18 cellular contexts compared by ENCODE assay signal in genomic region chr1:39524171-39524570, GRCh38. TPM values are rescaled to one million over a fixed set of nuclear protein-coding genes. Genes with fewer than 3 reads are reported as not detected.
DNase-seq lines count a peak whose midpoint lies in the region; ATAC-seq and TF ChIP-seq lines count a peak whose summit lies in the region.
"Had no signal": no experiment of that assay in that cellular context is flagged by ENCODE, and none has a peak within 500 bp of the region (broad histone marks: within the 10 kb centered on the region; RNA-seq: fewer than 3 reads in every experiment).

No MANE protein-coding gene starts in this region.

- H4K20me1 ChIP-seq in neural progenitor cell (ENCODE audit: low read depth): no peaks in the 10 kb centered on the region

- no peak overlapping the region for H3K4me3 Mint-ChIP-seq in stimulated activated naive CD8-positive, alpha-beta T cell treated with anti-CD3 and anti-CD28 coated beads, Interleukin-15, Interleukin-2, amounts not matched to agents 100 ng/mL and 50 ng/mL, for 24 hours
- no peak overlapping the region for H3K4me3 Mint-ChIP-seq in T-helper 17 cell
- no peak overlapping the region for H3K4me3 Mint-ChIP-seq in neural progenitor cell
- H3K4me3 Mint-ChIP-seq: HFFc6 had no signal

- H3K36me3 ChIP-seq in neural progenitor cell: no peaks in the 10 kb centered on the region

- no peak overlapping the region for H2AFZ ChIP-seq in neural progenitor cell (replicated peaks)

- no peak for ATAC-seq in stimulated activated naive CD8-positive, alpha-beta T cell treated with anti-CD3 and anti-CD28 coated beads, Interleukin-15, Interleukin-2, amounts not matched to agents 100 U/mL and 50 U/mL, for 24 hours
- no peak for ATAC-seq in T-helper 17 cell
- ATAC-seq: Panc1, Right ventricle myocardium inferior had no signal

- H3K4me1 Mint-ChIP-seq in stimulated activated naive CD8-positive, alpha-beta T cell treated with anti-CD3 and anti-CD28 coated beads, Interleukin-15, Interleukin-2, amounts not matched to agents 100 ng/mL and 50 ng/mL, for 24 hours (ENCODE audit: low read depth): peaks cover 14% of the 10 kb centered on the region
- H3K4me1 Mint-ChIP-seq in T-helper 17 cell: peaks cover 4% of the 10 kb centered on the region
- peaks cover 6% of the 10 kb centered on the region for H3K4me1 Mint-ChIP-seq in neural progenitor cell

- H3K4me3 ChIP-seq in neural progenitor cell: no peak overlapping the region
- no peak overlapping the region for H3K4me3 ChIP-seq in lower leg skin (ENCODE audit: low read depth, poor library complexity, severe bottlenecking)

- peak overlapping the region; percentile 40 for H3K27ac Mint-ChIP-seq in stimulated activated naive CD8-positive, alpha-beta T cell treated with anti-CD3 and anti-CD28 coated beads, Interleukin-15, Interleukin-2, amounts not matched to agents 100 ng/mL and 50 ng/mL, for 24 hours
- H3K27ac Mint-ChIP-seq in T-helper 17 cell (peak overlapping the region; percentile 74), neural progenitor cell (peak overlapping the region; percentile 48)
- H3K27ac Mint-ChIP-seq: HFFc6 had no signal

- H3F3A ChIP-seq in neural progenitor cell (ENCODE audit: low read depth): no peaks in the 10 kb centered on the region

- H3K9me3 ChIP-seq in T-helper 17 cell (ENCODE audit: control insufficient read depth, low read length, poor library complexity, severe bottlenecking) (no peaks in the 10 kb centered on the region), neural progenitor cell (ENCODE audit: low read depth) (no peaks in the 10 kb centered on the region)

- no peak for DNase-seq in stimulated activated naive CD8-positive, alpha-beta T cell treated with anti-CD3 and anti-CD28 coated beads, Interleukin-15, Interleukin-2, amounts not matched to agents 100 U/mL and 50 U/mL, for 24 hours
- DNase-seq in T-helper 17 cell: no peak
- DNase-seq in neural progenitor cell (ENCODE audit: low spot score): no peak
- no peak for DNase-seq in NCI-H526 treated with DMSO at 0.1 percent for 48 hours (lab: John Stamatoyannopoulos, UW)
- no peak for DNase-seq in cortex of kidney (lab: John Stamatoyannopoulos, UW)
- DNase-seq in lower leg skin (ENCODE audit: low spot score in 2 of 2): no peak
- DNase-seq: DMS 273 treated with DMSO at 0.1 percent for 48 hours, HFFc6, KG1, NCI-H187 treated with DMSO at 0.1 percent for 48 hours, NCI-H446 treated with DMSO at 0.1 percent for 48 hours, NCI-H774 had no signal

- peaks cover 20% of the 10 kb centered on the region for H3K36me3 Mint-ChIP-seq in stimulated activated naive CD8-positive, alpha-beta T cell treated with anti-CD3 and anti-CD28 coated beads, Interleukin-15, Interleukin-2, amounts not matched to agents 100 ng/mL and 50 ng/mL, for 24 hours (ENCODE audit: low read depth)
- H3K36me3 Mint-ChIP-seq in T-helper 17 cell (ENCODE audit: low read depth): peaks cover 2% of the 10 kb centered on the region
- peaks cover 3% of the 10 kb centered on the region for H3K36me3 Mint-ChIP-seq in neural progenitor cell

- no peak for TF ChIP-seq CTCF in neural progenitor cell (IDR thresholded peaks at IDR 0.05)
- TF ChIP-seq CTCF in lower leg skin (IDR thresholded peaks at IDR 0.05): no peak

- TF ChIP-seq POLR2A in lower leg skin (IDR thresholded peaks at IDR 0.05): no peak

- no peak overlapping the region for H3K4me2 ChIP-seq in neural progenitor cell

- WGBS in lower leg skin, 2 donors: 60 to 77% methylated on average over 6 of the region's 6 CpGs

- intact Hi-C loops in lower leg skin (cut with DNase I; ENCODE audit: low total_unique reads): no loop called here

- no peaks in the 10 kb centered on the region for H3K4me1 ChIP-seq in neural progenitor cell

- no peaks in the 10 kb centered on the region for H3K27me3 ChIP-seq in neural progenitor cell

- no peak overlapping the region for H3K9ac ChIP-seq in neural progenitor cell

- H3K27ac ChIP-seq in neural progenitor cell: no peak overlapping the region

- no peaks in the 10 kb centered on the region for H3K79me2 ChIP-seq in neural progenitor cell (ENCODE audit: low read depth)

- H3K27me3 Mint-ChIP-seq in stimulated activated naive CD8-positive, alpha-beta T cell treated with anti-CD3 and anti-CD28 coated beads, Interleukin-15, Interleukin-2, amounts not matched to agents 100 ng/mL and 50 ng/mL, for 24 hours: no peaks in the 10 kb centered on the region
- H3K27me3 Mint-ChIP-seq in T-helper 17 cell: no peaks in the 10 kb centered on the region
- peaks cover 3% of the 10 kb centered on the region for H3K27me3 Mint-ChIP-seq in neural progenitor cell (ENCODE audit: insufficient read depth, low read depth)

- H3K9me3 Mint-ChIP-seq in stimulated activated naive CD8-positive, alpha-beta T cell treated with anti-CD3 and anti-CD28 coated beads, Interleukin-15, Interleukin-2, amounts not matched to agents 100 ng/mL and 50 ng/mL, for 24 hours: no peaks in the 10 kb centered on the region
- no peaks in the 10 kb centered on the region for H3K9me3 Mint-ChIP-seq in neural progenitor cell
- H3K9me3 Mint-ChIP-seq: HFFc6 had no signal

RNA-seq across cellular contexts. Expression of gene BMP8A, which starts 32.7 kb away (rescaled TPM):
- under 1 TPM in 1 of 2 donors, not detected in 1; 0.23 TPM for total RNA-seq in T-helper 17 cell
- total RNA-seq in neural progenitor cell (ENCODE audit: low replicate concordance): 0.12 TPM in 1 of 2 replicates, not detected in the other
- under 1 TPM in 2 of 4 donors, not detected in 2; 0.81 to 0.91 TPM for total RNA-seq in lower leg skin
- total RNA-seq: Daoy, H4, HFFc6, MCF 10A had no signal

RNA-seq across cellular contexts. Expression of gene PABPC4, which starts 52.4 kb away (rescaled TPM):
- 100 to 1,000 TPM; 292 to 332 TPM for total RNA-seq in T-helper 17 cell
- total RNA-seq in neural progenitor cell (ENCODE audit: low replicate concordance): 123 and 243 TPM in 2 replicates
- 100 to 1,000 TPM in 2 of 4 donors, 10 to 100 TPM in 2; 76.8 to 105 (median 91.0) TPM for total RNA-seq in lower leg skin
